9 cellular contexts compared by ENCODE assay signal in the genomic region with DNA sequence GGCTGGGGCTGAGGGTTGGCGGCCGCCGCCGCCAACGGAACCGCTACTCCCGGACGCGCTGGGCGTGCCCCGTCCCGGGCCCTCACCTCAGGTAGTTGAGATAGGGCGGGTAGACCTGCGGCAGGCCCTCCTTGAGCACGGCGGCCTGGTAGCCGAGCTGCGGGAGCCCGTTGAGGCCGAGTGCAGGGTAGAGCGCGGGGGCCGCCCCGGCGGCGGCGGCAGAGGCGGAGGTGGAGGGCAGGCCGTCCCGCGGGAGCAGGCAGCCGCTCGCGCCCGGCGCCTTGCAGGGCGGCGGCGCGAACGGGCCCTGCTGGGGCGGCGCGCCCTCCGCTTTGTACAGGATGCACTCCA. TPM values are rescaled to one million over a fixed set of nuclear protein-coding genes. Genes with fewer than 3 reads are reported as not detected.
A peak's percentile ranks its signal among the peaks of the same experiment; 100 is the strongest.
DNase-seq lines count a peak whose midpoint lies in the region; ATAC-seq and TF ChIP-seq lines count a peak whose summit lies in the region.
"Had no signal": no experiment of that assay in that cellular context is flagged by ENCODE, and none has a peak within 500 bp of the region (broad histone marks: within the 10 kb centered on the region; RNA-seq: fewer than 3 reads in every experiment).

No MANE protein-coding gene starts in this region.

- H3K9me2 ChIP-seq in Karpas-422 (replicated peaks; ENCODE audit: insufficient read depth, low read length), result no peaks in the 10 kb centered on the region

- H3K79me2 ChIP-seq in Karpas-422 (ENCODE audit: low read length), result no peaks in the 10 kb centered on the region

- peak overlapping the region; percentile 91 to 93 for H3K27ac ChIP-seq in coronary artery
- H3K27ac ChIP-seq in stomach smooth muscle (ENCODE audit: low read length), result peak overlapping the region; percentile 31
- H3K27ac ChIP-seq in Karpas-422 (ENCODE audit: low read length), result no peak overlapping the region

- H3K4me1 ChIP-seq in stomach smooth muscle (ENCODE audit: control insufficient read depth, insufficient read depth, low read length) (peaks cover 9% of the 10 kb centered on the region), Karpas-422 (ENCODE audit: low read length) (no peaks in the 10 kb centered on the region)

- H4K20me1 ChIP-seq in Karpas-422 (ENCODE audit: insufficient read depth, low read depth, low read length), result no peaks in the 10 kb centered on the region

- H3K9ac ChIP-seq in stomach smooth muscle (ENCODE audit: low read length in 2 of 2) (peak overlapping the region; percentile 63 to 87), Karpas-422 (ENCODE audit: low read length) (no peak overlapping the region)

- DNase-seq in HK-2 (ENCODE audit: unreplicated experiment) (peak; percentile 4), coronary artery (ENCODE audit: low spot score) (peak; percentile 73), left lobe of liver (ENCODE audit: low spot score) (no peak), NCI-H446 treated with DMSO at 0.1 percent for 48 hours (lab: John Stamatoyannopoulos, UW) (no peak), Karpas-422 (no peak), NCI-H2107 treated with DMSO at 0.1 percent for 48 hours (lab: John Stamatoyannopoulos, UW; ENCODE audit: unreplicated experiment) (no peak)
- DNase-seq in stimulated activated CD4-positive, alpha-beta T cell treated with anti-CD3 and anti-CD28 coated beads, Interleukin-1b, Interleukin-23, amount 100 ng/mL, for 48 hours, result no peak
- DNase-seq: stimulated activated CD4-positive, alpha-beta T cell treated with anti-CD3 and anti-CD28 coated beads, Interleukin-4, amount 100 ng/mL, for 24 hours had no signal

- H2AFZ ChIP-seq in Karpas-422 (ENCODE audit: low read length), result no peak overlapping the region

- H3K36me3 ChIP-seq in stomach smooth muscle (ENCODE audit: control insufficient read depth in 2 of 2, insufficient read depth in 2 of 2, low read length in 2 of 2) (no peaks in the 10 kb centered on the region), Karpas-422 (ENCODE audit: insufficient read depth, low read length) (no peaks in the 10 kb centered on the region)

- no peak for TF ChIP-seq CTCF in coronary artery (IDR thresholded peaks at IDR 0.05)

- H3K27me3 ChIP-seq in stomach smooth muscle (ENCODE audit: control insufficient read depth in 1 of 2, insufficient read depth in 2 of 2, low read length in 2 of 2), result peaks cover 0 to 6% of the 10 kb centered on the region in 2 donors
- no peaks in the 10 kb centered on the region for H3K27me3 ChIP-seq in Karpas-422 (ENCODE audit: low read length)

- ATAC-seq in left lobe of liver, result peak; percentile 72

- H3K9me3 ChIP-seq in stomach smooth muscle (ENCODE audit: control insufficient read depth in 2 of 2, low read length in 2 of 2) (no peaks in the 10 kb centered on the region), Karpas-422 (ENCODE audit: low read length) (peaks cover 69% of the 10 kb centered on the region)

- H3K4me3 ChIP-seq in coronary artery (peak overlapping the region; percentile 78), stomach smooth muscle (ENCODE audit: low read length in 2 of 2) (peak overlapping the region; percentile 75 to 89), Karpas-422 (ENCODE audit: low read length) (no peak overlapping the region)

- H3K4me2 ChIP-seq in Karpas-422 (ENCODE audit: low read depth, low read length, poor library complexity, severe bottlenecking), result no peak overlapping the region

RNA-seq across cellular contexts. Expression of a gene that starts 2.3 kb away (rescaled TPM):
- 0.23 TPM for total RNA-seq in left lobe of liver
- total RNA-seq in Karpas-422 (2014; rRNA removed; shearing (Covaris generic); ENCODE audit: low replicate concordance), result not detected in 2 replicates

Comparison
In these comparisons a context has a peak if more than half of its experiments do, and no peak if none do; other contexts are left out.
1. DNase-seq: peak in HK-2 (single experiment) and coronary artery (single experiment); none in left lobe of liver (single experiment), NCI-H446 treated with DMSO at 0.1 percent for 48 hours (single experiment), Karpas-422 (single experiment), stimulated activated CD4-positive, alpha-beta T cell treated with anti-CD3 and anti-CD28 coated beads, Interleukin-1b, Interleukin-23, amount 100 ng/mL, for 48 hours (single experiment) and NCI-H2107 treated with DMSO at 0.1 percent for 48 hours (single experiment).